8 cellular contexts compared by ENCODE assay signal in genomic region chr19:12092065-12092867, GRCh38. TPM values are rescaled to one million over a fixed set of nuclear protein-coding genes. Genes with fewer than 3 reads are reported as not detected.
DNase-seq lines count a peak whose midpoint lies in the region; ATAC-seq and TF ChIP-seq lines count a peak whose summit lies in the region.

No MANE protein-coding gene starts in this region.

- H3K4me3 ChIP-seq in GM08714 (ENCODE audit: low read length) = peak overlapping the region; percentile 75

- no peak for TF ChIP-seq EP300 in Ishikawa (IDR thresholded peaks at IDR 0.05; ENCODE audit: borderline replicate concordance)

- peak; percentile 91 for ATAC-seq in left lobe of liver

- DNase-seq in activated CD4-positive, alpha-beta T cell treated with anti-CD3 and anti-CD28 coated beads for 24 hours (ENCODE audit: low read depth in 2 of 2) = peak; percentile 33 to 62
- DNase-seq in dermis blood vessel endothelial cell (peak; percentile 81), left lobe of liver (ENCODE audit: low spot score) (peak; percentile 68), NCI-H187 (lab: John Stamatoyannopoulos, UW) (no peak), DMS153 treated with DMSO at 0.1 percent for 48 hours (lab: John Stamatoyannopoulos, UW; ENCODE audit: unreplicated experiment) (no peak)
- DNase-seq in stimulated activated CD4-positive, alpha-beta T cell treated with anti-CD3 and anti-CD28 coated beads, Interleukin-15, amount 100 ng/mL, for 48 hours (ENCODE audit: low read depth in 2 of 2) = peak; percentile 64 to 65

- no peak for TF ChIP-seq RAD21 in Ishikawa (IDR thresholded peaks at IDR 0.05; ENCODE audit: low read depth)

TF ChIP-seq in Ishikawa, 13 proteins besides CTCF, POLR2A, EP300 and RAD21:
- TF ChIP-seq TAF1 (IDR thresholded peaks at IDR 0.05; ENCODE audit: low read depth) (peak; percentile 32; the same call in 1 of the 2 replicates), REST (IDR thresholded peaks at IDR 0.05; ENCODE audit: low read depth) (no peak)

RNA-seq across cellular contexts. Expression of gene ZNF844, which starts 27.7 kb away (rescaled TPM):
- total RNA-seq in dermis blood vessel endothelial cell (5.4 and 5.7 TPM in 2 replicates), left lobe of liver (2.7 TPM)

RNA-seq across cellular contexts. Expression of gene ZNF878, which starts 39.5 kb away (rescaled TPM):
- 0.17 and 0.70 TPM in 2 replicates for total RNA-seq in dermis blood vessel endothelial cell
- 0.10 TPM for total RNA-seq in left lobe of liver

RNA-seq across cellular contexts. Expression of gene ZNF20, which starts 47.9 kb away (rescaled TPM):
- total RNA-seq in dermis blood vessel endothelial cell (4.0 and 4.8 TPM in 2 replicates), left lobe of liver (0.65 TPM)

RNA-seq across cellular contexts. Expression of gene ZNF433, which starts 56.8 kb away (rescaled TPM):
- total RNA-seq in dermis blood vessel endothelial cell = 2.0 and 2.6 TPM in 2 replicates
- total RNA-seq in left lobe of liver = 2.7 TPM

Comparison
In these comparisons a context has a peak if more than half of its experiments do, and no peak if none do; other contexts are left out.
1. DNase-seq: peak in activated CD4-positive, alpha-beta T cell treated with anti-CD3 and anti-CD28 coated beads for 24 hours (2 of 2), dermis blood vessel endothelial cell (single experiment), left lobe of liver (single experiment) and stimulated activated CD4-positive, alpha-beta T cell treated with anti-CD3 and anti-CD28 coated beads, Interleukin-15, amount 100 ng/mL, for 48 hours (2 of 2); none in NCI-H187 (0 of 2) and DMS153 treated with DMSO at 0.1 percent for 48 hours (single experiment).